Comparison of ENCODE assay signal across 1 cellular context in the genomic region with DNA sequence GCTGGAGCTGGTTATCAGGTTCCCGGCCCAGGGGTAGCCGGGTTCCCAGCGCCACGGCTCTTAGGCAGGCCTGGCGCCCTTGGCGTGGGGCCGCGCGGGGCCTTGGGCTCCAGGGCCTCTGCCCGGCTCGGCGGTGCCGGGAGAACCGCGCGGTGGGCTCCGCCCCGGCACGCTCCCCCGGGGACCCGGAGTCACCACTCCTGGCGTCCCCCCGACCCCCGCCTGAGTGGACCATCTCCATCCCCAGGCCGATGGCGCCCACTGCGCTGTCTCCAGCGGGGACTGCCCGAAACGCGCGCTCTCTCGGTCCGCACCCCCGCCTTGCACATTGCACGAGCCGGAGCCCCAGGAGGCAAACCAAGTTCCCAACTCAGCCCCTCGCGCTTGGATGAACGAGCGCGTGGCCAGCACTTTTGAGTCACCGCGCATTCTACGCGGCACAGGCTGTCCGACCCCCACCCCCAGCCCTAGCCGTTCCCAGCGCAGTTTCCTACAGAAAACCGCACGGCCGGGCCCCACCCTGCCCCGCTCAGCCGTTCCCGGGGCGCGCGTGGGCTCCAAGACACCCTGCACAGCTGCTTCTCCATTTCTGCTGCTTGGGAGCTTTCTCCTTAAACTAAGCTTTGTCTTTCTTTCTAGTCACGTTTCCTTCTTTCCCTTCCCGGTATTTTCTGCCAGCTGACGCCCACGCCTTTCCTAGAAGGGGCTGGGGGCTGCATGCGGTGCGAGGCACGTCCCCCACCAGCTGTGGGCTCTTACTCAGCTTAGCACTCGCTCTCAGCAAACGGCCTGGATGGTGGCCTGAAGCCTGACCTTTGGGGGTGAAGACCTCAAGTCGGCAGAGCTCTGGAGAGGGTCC.
A peak's percentile ranks its signal among the peaks of the same experiment; 100 is the strongest.
TF ChIP-seq lines count a peak whose summit lies in the region.

No MANE protein-coding gene starts in this region.

TF ChIP-seq in IMR-90, 13 proteins besides CTCF, POLR2A, EP300 and RAD21:
- TF ChIP-seq CEBPB (IDR thresholded peaks at IDR 0.05; ENCODE audit: low read depth, low read length) (no peak), MXI1 (IDR thresholded peaks at IDR 0.05; ENCODE audit: borderline replicate concordance, low read depth, low read length) (peak; percentile 63; the same call in 1 of the 2 replicates)
